In the genomic region with DNA sequence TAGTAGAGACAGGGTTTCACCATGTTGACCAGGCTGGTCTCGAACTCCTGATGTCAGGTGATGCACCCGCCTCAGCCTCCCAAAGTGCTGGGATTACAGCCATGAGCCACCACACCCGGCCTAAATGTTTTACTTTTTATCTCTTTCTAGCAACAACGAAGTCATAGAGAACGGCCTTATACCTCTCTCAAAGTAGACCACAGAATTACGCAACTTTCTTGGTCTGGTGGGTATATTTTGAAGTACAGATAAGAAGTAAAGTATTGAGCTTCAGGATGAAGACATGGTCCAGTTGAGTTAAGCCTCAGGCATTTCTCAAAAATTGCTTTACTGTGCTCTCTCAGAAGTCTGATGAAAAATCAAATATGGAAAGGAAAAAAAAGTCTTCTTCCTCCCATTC, we compare ENCODE assay signal across 1 cellular context.
TF ChIP-seq lines count a peak whose summit lies in the region.

No MANE protein-coding gene starts in this region.

TF ChIP-seq in K562, 482 proteins besides CTCF, POLR2A, EP300 and RAD21:
- peak; percentile 73; the same call in 1 of the 2 replicates for TF ChIP-seq ESRRA (IDR thresholded peaks at IDR 0.05; ENCODE audit: borderline replicate concordance, low read depth)
- 0 out of 2 replicates have a peak, but pooled peaks have one; percentile 37 for TF ChIP-seq ZNF134 (CRISPR knock-in tag; conservative IDR thresholded peaks at IDR 0.05)
- no peak for TF ChIP-seq MTA3 (IDR thresholded peaks at IDR 0.05; ENCODE audit: borderline replicate concordance)
- TF ChIP-seq NBN (IDR thresholded peaks at IDR 0.05; ENCODE audit: low read depth) = 0 out of 2 replicates have a peak, but pooled peaks have one; percentile 44
- TF ChIP-seq ZBTB7A (IDR thresholded peaks at IDR 0.05; ENCODE audit: borderline replicate concordance, control insufficient read depth, low read depth, low read length) = no peak
- TF ChIP-seq JUND (IDR thresholded peaks at IDR 0.05; ENCODE audit: borderline replicate concordance, low read depth, low read length) = peak; percentile 58
- no peak; the same call in 2 of the 3 replicates for TF ChIP-seq JUND (tag; IDR thresholded peaks at IDR 0.05; ENCODE audit: borderline replicate concordance, low read depth, low read length)
- peak; percentile 45; the same call in 1 of the 2 replicates for TF ChIP-seq CXXC5 (CRISPR knock-in tag; IDR thresholded peaks at IDR 0.05)
- TF ChIP-seq ARNT (IDR thresholded peaks at IDR 0.05) = no peak
- TF ChIP-seq, protein P1, sequence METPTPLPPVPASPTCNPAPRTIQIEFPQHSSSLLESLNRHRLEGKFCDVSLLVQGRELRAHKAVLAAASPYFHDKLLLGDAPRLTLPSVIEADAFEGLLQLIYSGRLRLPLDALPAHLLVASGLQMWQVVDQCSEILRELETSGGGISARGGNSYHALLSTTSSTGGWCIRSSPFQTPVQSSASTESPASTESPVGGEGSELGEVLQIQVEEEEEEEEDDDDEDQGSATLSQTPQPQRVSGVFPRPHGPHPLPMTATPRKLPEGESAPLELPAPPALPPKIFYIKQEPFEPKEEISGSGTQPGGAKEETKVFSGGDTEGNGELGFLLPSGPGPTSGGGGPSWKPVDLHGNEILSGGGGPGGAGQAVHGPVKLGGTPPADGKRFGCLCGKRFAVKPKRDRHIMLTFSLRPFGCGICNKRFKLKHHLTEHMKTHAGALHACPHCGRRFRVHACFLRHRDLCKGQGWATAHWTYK (CRISPR knock-in tag; IDR thresholded peaks at IDR 0.05) = no peak; the same call in 1 of the 2 replicates
- peak; percentile 21; the same call in 1 of the 2 replicates for TF ChIP-seq CBFA2T2 (conservative IDR thresholded peaks at IDR 0.05)
- TF ChIP-seq, protein P2, sequence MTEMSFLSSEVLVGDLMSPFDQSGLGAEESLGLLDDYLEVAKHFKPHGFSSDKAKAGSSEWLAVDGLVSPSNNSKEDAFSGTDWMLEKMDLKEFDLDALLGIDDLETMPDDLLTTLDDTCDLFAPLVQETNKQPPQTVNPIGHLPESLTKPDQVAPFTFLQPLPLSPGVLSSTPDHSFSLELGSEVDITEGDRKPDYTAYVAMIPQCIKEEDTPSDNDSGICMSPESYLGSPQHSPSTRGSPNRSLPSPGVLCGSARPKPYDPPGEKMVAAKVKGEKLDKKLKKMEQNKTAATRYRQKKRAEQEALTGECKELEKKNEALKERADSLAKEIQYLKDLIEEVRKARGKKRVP (CRISPR knock-in tag; IDR thresholded peaks at IDR 0.05) = 0 out of 2 replicates have a peak, but pooled peaks have one; percentile 36
- TF ChIP-seq NFRKB (IDR thresholded peaks at IDR 0.05; ENCODE audit: low read depth) = no peak
- TF ChIP-seq CBFA2T3 (IDR thresholded peaks at IDR 0.05) = peak; percentile 47
- no peak for TF ChIP-seq SNIP1 (IDR thresholded peaks at IDR 0.05; ENCODE audit: low read depth)
- TF ChIP-seq CEBPB (tag; IDR thresholded peaks at IDR 0.05) = peak; percentile 96
- 0 out of 4 replicates have a peak, but pooled peaks of 1 of the 2 experiments have one; percentile 20 for TF ChIP-seq NRF1 (conservative IDR thresholded peaks at IDR 0.05 in 1 of 2, IDR thresholded peaks at IDR 0.05 in 1 of 2)
- 0 out of 2 replicates have a peak, but pooled peaks have one; percentile 25 for TF ChIP-seq SOX6 (IDR thresholded peaks at IDR 0.05)
- TF ChIP-seq TCF3 (CRISPR knock-in tag; IDR thresholded peaks at IDR 0.05) = peak; percentile 48; the same call in 1 of the 2 replicates
- TF ChIP-seq ZNF766 (CRISPR knock-in tag; conservative IDR thresholded peaks at IDR 0.05) = 0 out of 2 replicates have a peak, but pooled peaks have one; percentile 24
- TF ChIP-seq TRIM24 (IDR thresholded peaks at IDR 0.05) = no peak
- peak; percentile 65 for TF ChIP-seq ARID1B (IDR thresholded peaks at IDR 0.05)
- 0 out of 2 replicates have a peak, but pooled peaks have one; percentile 6 for TF ChIP-seq ZNF212 (CRISPR knock-in tag; IDR thresholded peaks at IDR 0.05)
- TF ChIP-seq ATF7 (IDR thresholded peaks at IDR 0.05) = peak; percentile 64
- peak; percentile 85 for TF ChIP-seq CEBPG (CRISPR knock-in tag; IDR thresholded peaks at IDR 0.05)
- peak; percentile 97 to 98 for TF ChIP-seq CEBPG (tag; conservative IDR thresholded peaks at IDR 0.05 in 1 of 2, IDR thresholded peaks at IDR 0.05 in 1 of 2)
- no peak for TF ChIP-seq ILF3 (IDR thresholded peaks at IDR 0.05; ENCODE audit: borderline replicate concordance)
- TF ChIP-seq SMARCA4 (IDR thresholded peaks at IDR 0.05) = peak; percentile 34; the same call in 1 of the 2 replicates
- peak; percentile 16; the same call in 1 of the 2 replicates for TF ChIP-seq TAL1 (IDR thresholded peaks at IDR 0.05)
- TF ChIP-seq GTF2A2 (tag; IDR thresholded peaks at IDR 0.05) = no peak
- no peak for TF ChIP-seq POLR2G (IDR thresholded peaks at IDR 0.05; ENCODE audit: low read depth, low read length)
- peak; percentile 29; the same call in 1 of the 2 replicates for TF ChIP-seq SMARCE1 (IDR thresholded peaks at IDR 0.05)
- TF ChIP-seq, protein P3, sequence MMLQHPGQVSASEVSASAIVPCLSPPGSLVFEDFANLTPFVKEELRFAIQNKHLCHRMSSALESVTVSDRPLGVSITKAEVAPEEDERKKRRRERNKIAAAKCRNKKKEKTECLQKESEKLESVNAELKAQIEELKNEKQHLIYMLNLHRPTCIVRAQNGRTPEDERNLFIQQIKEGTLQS (IDR thresholded peaks at IDR 0.05) = peak; percentile 60
- TF ChIP-seq, protein P3 (CRISPR knock-in tag; conservative IDR thresholded peaks at IDR 0.05) = no peak
- TF ChIP-seq, protein P4, sequence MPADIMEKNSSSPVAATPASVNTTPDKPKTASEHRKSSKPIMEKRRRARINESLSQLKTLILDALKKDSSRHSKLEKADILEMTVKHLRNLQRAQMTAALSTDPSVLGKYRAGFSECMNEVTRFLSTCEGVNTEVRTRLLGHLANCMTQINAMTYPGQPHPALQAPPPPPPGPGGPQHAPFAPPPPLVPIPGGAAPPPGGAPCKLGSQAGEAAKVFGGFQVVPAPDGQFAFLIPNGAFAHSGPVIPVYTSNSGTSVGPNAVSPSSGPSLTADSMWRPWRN (IDR thresholded peaks at IDR 0.05; ENCODE audit: low read depth) = peak; percentile 28; the same call in 1 of the 2 replicates
- TF ChIP-seq, protein P5, sequence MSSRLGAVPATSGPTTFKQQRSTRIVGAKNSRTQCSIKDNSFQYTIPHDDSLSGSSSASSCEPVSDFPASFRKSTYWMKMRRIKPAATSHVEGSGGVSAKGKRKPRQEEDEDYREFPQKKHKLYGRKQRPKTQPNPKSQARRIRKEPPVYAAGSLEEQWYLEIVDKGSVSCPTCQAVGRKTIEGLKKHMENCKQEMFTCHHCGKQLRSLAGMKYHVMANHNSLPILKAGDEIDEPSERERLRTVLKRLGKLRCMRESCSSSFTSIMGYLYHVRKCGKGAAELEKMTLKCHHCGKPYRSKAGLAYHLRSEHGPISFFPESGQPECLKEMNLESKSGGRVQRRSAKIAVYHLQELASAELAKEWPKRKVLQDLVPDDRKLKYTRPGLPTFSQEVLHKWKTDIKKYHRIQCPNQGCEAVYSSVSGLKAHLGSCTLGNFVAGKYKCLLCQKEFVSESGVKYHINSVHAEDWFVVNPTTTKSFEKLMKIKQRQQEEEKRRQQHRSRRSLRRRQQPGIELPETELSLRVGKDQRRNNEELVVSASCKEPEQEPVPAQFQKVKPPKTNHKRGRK (tag; IDR thresholded peaks at IDR 0.05) = no peak
- no peak for TF ChIP-seq LEF1 (IDR thresholded peaks at IDR 0.05)
- TF ChIP-seq LCOR (CRISPR knock-in tag; IDR thresholded peaks at IDR 0.05) = peak; percentile 45; the same call in 1 of the 2 replicates
- TF ChIP-seq, protein P6, sequence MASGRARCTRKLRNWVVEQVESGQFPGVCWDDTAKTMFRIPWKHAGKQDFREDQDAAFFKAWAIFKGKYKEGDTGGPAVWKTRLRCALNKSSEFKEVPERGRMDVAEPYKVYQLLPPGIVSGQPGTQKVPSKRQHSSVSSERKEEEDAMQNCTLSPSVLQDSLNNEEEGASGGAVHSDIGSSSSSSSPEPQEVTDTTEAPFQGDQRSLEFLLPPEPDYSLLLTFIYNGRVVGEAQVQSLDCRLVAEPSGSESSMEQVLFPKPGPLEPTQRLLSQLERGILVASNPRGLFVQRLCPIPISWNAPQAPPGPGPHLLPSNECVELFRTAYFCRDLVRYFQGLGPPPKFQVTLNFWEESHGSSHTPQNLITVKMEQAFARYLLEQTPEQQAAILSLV (tag; IDR thresholded peaks at IDR 0.05) = peak; percentile 75
- TF ChIP-seq TEAD4 (IDR thresholded peaks at IDR 0.05; ENCODE audit: low read length) = peak; percentile 53; the same call in 1 of the 2 replicates
- TF ChIP-seq TEAD4 (CRISPR knock-in tag; IDR thresholded peaks at IDR 0.05; ENCODE audit: borderline replicate concordance) = no peak
- TF ChIP-seq PURB (CRISPR knock-in tag; IDR thresholded peaks at IDR 0.05; ENCODE audit: low read depth) = no peak
TF ChIP-seq in K562: peak in this region for 25.
